ENCODE assay signal across 9 cellular contexts in genomic region chr2:113273031-113273551, GRCh38. TPM values are rescaled to one million over a fixed set of nuclear protein-coding genes. Genes with fewer than 3 reads are reported as not detected.
DNase-seq lines count a peak whose midpoint lies in the region; ATAC-seq and TF ChIP-seq lines count a peak whose summit lies in the region.
"Had no signal": no experiment of that assay in that cellular context is flagged by ENCODE, and none has a peak within 500 bp of the region (broad histone marks: within the 10 kb centered on the region; RNA-seq: fewer than 3 reads in every experiment).

No MANE protein-coding gene starts in this region.

- H3K4me3 ChIP-seq in GM12875 (ENCODE audit: low read depth, low read length) (no peak overlapping the region), Loucy (ENCODE audit: low read length, poor library complexity, severe bottlenecking) (peak overlapping the region; percentile 38), body of pancreas (no peak overlapping the region), neural cell (ENCODE audit: low read length) (no peak overlapping the region)

- H3K79me2 ChIP-seq in Loucy (ENCODE audit: insufficient read depth, low read length) (no peaks in the 10 kb centered on the region), neural cell (replicated peaks; ENCODE audit: insufficient read depth, low read length) (no peaks in the 10 kb centered on the region)

- TF ChIP-seq POLR2A in body of pancreas (IDR thresholded peaks at IDR 0.05), result no peak

- H2AFZ ChIP-seq in Loucy (ENCODE audit: low read length) (peak overlapping the region; percentile 37), neural cell (ENCODE audit: low read depth, low read length) (no peak overlapping the region)

- DNase-seq in body of pancreas (no peak), substantia nigra (lab: John Stamatoyannopoulos, UW) (no peak), COR-L47 (lab: John Stamatoyannopoulos, UW) (no peak), NCI-H2029 (lab: John Stamatoyannopoulos, UW) (no peak)
- DNase-seq: dermis blood vessel endothelial cell had no signal

- no peaks in the 10 kb centered on the region for H3K36me3 ChIP-seq in Loucy (ENCODE audit: insufficient read depth, low read length)
- H3K36me3 ChIP-seq in body of pancreas (replicated peaks in 1 of 2; ENCODE audit: insufficient read depth in 1 of 2, low read depth in 2 of 2), result no peaks in the 10 kb centered on the region
- no peaks in the 10 kb centered on the region for H3K36me3 ChIP-seq in neural cell (ENCODE audit: insufficient read depth, low read length)

- no peaks in the 10 kb centered on the region for H4K20me1 ChIP-seq in Loucy (ENCODE audit: insufficient read depth, low read length, poor library complexity, severe bottlenecking)
- H4K20me1 ChIP-seq in neural cell (ENCODE audit: insufficient read depth), result no peaks in the 10 kb centered on the region

- H3K27me3 ChIP-seq in Loucy (ENCODE audit: insufficient read depth, low read length, poor library complexity, severe bottlenecking), result no peaks in the 10 kb centered on the region
- peaks cover 0 to 15% of the 10 kb centered on the region in 2 donors for H3K27me3 ChIP-seq in body of pancreas
- H3K27me3 ChIP-seq in neural cell (ENCODE audit: insufficient read depth, low read depth, low read length), result peaks cover 66% of the 10 kb centered on the region

- 14 to 16% methylated on average over 8 of the region's 8 CpGs for WGBS in body of pancreas, 2 donors

- H3K9me2 ChIP-seq in Loucy (replicated peaks; ENCODE audit: low read depth, low read length) (no peaks in the 10 kb centered on the region), neural cell (ENCODE audit: insufficient read depth, low read length) (no peaks in the 10 kb centered on the region)

- intact Hi-C loops in body of pancreas (cut with DNase I), result no loop called here

- peak overlapping the region; percentile 39 for H3K4me2 ChIP-seq in Loucy (ENCODE audit: low read depth, low read length, poor library complexity, severe bottlenecking)
- no peak overlapping the region for H3K4me2 ChIP-seq in neural cell (ENCODE audit: low read length)

- TF ChIP-seq RAD21 in neural cell (conservative IDR thresholded peaks at IDR 0.05), result no peak

- TF ChIP-seq CTCF in GM12875 (IDR thresholded peaks at IDR 0.05; ENCODE audit: borderline replicate concordance, insufficient read depth, low read depth, low read length) (0 out of 2 replicates have a peak, but pooled peaks have one; percentile 7), Loucy (conservative IDR thresholded peaks at IDR 0.05; ENCODE audit: low read length) (no peak), body of pancreas (IDR thresholded peaks at IDR 0.05) (peak in 3 of 7 experiments; percentile 14 to 16 (median 15)), neural cell (IDR thresholded peaks at IDR 0.05; ENCODE audit: poor library complexity, severe bottlenecking) (peak; percentile 36)

- TF ChIP-seq EP300 in neural cell (conservative IDR thresholded peaks at IDR 0.05; ENCODE audit: poor library complexity, severe bottlenecking), result no peak

- peak overlapping the region in 3 of 4 donors; percentile 14 to 40 (median 24) for H3K27ac ChIP-seq in body of pancreas
- no peak overlapping the region for H3K27ac ChIP-seq in neural cell (ENCODE audit: low read length)
- no peak overlapping the region for H3K27ac ChIP-seq in substantia nigra (ENCODE audit: low read depth, low read length, poor library complexity, severe bottlenecking)

- H3K9ac ChIP-seq in Loucy (ENCODE audit: low read depth, low read length, poor library complexity, severe bottlenecking) (no peak overlapping the region), neural cell (ENCODE audit: low read length) (no peak overlapping the region)

- peaks cover 5% of the 10 kb centered on the region for H3K4me1 ChIP-seq in Loucy (ENCODE audit: insufficient read depth, low read length, poor library complexity, severe bottlenecking)
- peaks cover 27% of the 10 kb centered on the region for H3K4me1 ChIP-seq in body of pancreas

- H3F3A ChIP-seq in Loucy (ENCODE audit: low read depth), result no peaks in the 10 kb centered on the region
- no peaks in the 10 kb centered on the region for H3F3A ChIP-seq in neural cell (ENCODE audit: insufficient read depth, low read length, poor library complexity, severe bottlenecking)

- ATAC-seq in body of pancreas, result peak; percentile 54
- ATAC-seq in GM21619 (IDR thresholded peaks at IDR 0.05; ENCODE audit: unreplicated experiment), result no peak

- H3K9me3 ChIP-seq in Loucy (ENCODE audit: insufficient read depth, low read depth, low read length) (no peaks in the 10 kb centered on the region), body of pancreas (no peaks in the 10 kb centered on the region), neural cell (ENCODE audit: low read length) (no peaks in the 10 kb centered on the region)

TF ChIP-seq in neural cell, 6 proteins besides CTCF, POLR2A, EP300 and RAD21:
- TF ChIP-seq SMC3 (conservative IDR thresholded peaks at IDR 0.05; ENCODE audit: poor library complexity), result no peak
- TF ChIP-seq MXI1 (conservative IDR thresholded peaks at IDR 0.05; ENCODE audit: poor library complexity, severe bottlenecking), result no peak
- no peak for TF ChIP-seq TAF1 (IDR thresholded peaks at IDR 0.05; ENCODE audit: low read depth)
- TF ChIP-seq POLR2AphosphoS5 (IDR thresholded peaks at IDR 0.05), result no peak
- TF ChIP-seq EZH2 (IDR thresholded peaks at IDR 0.05; ENCODE audit: borderline replicate concordance, insufficient read depth, low read length, poor library complexity, severe bottlenecking), result no peak
- TF ChIP-seq REST (IDR thresholded peaks at IDR 0.05; ENCODE audit: borderline replicate concordance), result no peak

RNA-seq across cellular contexts. Expression of gene PAX8, which starts 5.6 kb away (rescaled TPM):
- total RNA-seq in body of pancreas, result 1 to 10 TPM in 1 of 2 donors, under 1 TPM in 1; 0.52 to 2.3 TPM
- polyA plus RNA-seq in neural cell, result not detected in 2 replicates
- polyA minus RNA-seq in neural cell, result not detected in 2 replicates

Comparison
In these comparisons a context has a peak if more than half of its experiments do, and no peak if none do; other contexts are left out.
1. H3K27ac ChIP-seq: peak in body of pancreas (3 of 4); none in neural cell (single experiment) and substantia nigra (single experiment).